17 cellular contexts compared by ENCODE assay signal in the genomic region with DNA sequence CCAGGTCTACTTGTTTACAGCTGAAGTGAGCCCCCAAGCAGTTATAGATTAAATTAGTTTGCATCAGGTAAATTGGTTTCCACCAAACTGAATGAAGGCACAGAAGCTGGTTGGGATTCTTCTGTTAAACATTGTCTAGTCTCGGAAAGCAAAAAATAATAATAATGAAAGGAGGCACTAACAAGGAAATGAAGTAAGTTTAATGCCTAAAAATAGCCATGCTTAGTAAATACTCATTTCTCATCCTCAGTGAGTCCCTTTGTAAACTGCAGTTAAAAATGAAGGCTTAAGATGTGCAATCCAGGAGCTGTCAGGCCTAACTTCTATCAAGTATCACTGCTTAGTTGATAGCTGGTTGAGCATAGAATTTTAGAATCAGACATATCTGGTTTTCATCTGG.
DNase-seq lines count a peak whose midpoint lies in the region; ATAC-seq, FAIRE-seq and TF ChIP-seq lines count a peak whose summit lies in the region.
"Had no signal": no experiment of that assay in that cellular context is flagged by ENCODE, and none has a peak within 500 bp of the region (broad histone marks: within the 10 kb centered on the region; RNA-seq: fewer than 3 reads in every experiment).

No MANE protein-coding gene starts in this region.

- H3K4me3 ChIP-seq in mammary epithelial cell (replicated peaks in 1 of 3; ENCODE audit: insufficient read depth in 1 of 3, low read depth in 2 of 3, low read length in 3 of 3) (no peak overlapping the region), upper lobe of left lung (no peak overlapping the region), testis (no peak overlapping the region)
- H3K4me3 ChIP-seq: neural progenitor cell, right lobe of liver had no signal

- peaks cover 12% of the 10 kb centered on the region for H3K36me3 Mint-ChIP-seq in MCF 10A (ENCODE audit: insufficient read depth, unreplicated experiment)
- peaks cover 5% of the 10 kb centered on the region for H3K36me3 Mint-ChIP-seq in activated CD4-positive, alpha-beta memory T cell treated with anti-CD3 and anti-CD28 coated beads for 36 hours
- H3K36me3 Mint-ChIP-seq: neural progenitor cell had no signal

- H3K27ac Mint-ChIP-seq in MCF 10A (ENCODE audit: low read depth, unreplicated experiment): peak overlapping the region; percentile 65
- peak overlapping the region; percentile 67 for H3K27ac Mint-ChIP-seq in activated CD4-positive, alpha-beta memory T cell treated with anti-CD3 and anti-CD28 coated beads for 36 hours
- H3K27ac Mint-ChIP-seq: neural progenitor cell had no signal

- CTCF ChIA-PET in MCF 10A (lab: Yijun Ruan, JAX) (interaction anchor here (1.5 to 2.3 kb wide), 2 partner anchors 220 to 650 kb away, joined by 6 to 7 read pairs; no protein-coding TSS in a partner anchor), mammary epithelial cell (lab: Charles Lee; ENCODE audit: low non-redundant PET) (no interaction called here)
- CTCF ChIA-PET in activated CD4-positive, alpha-beta memory T cell treated with anti-CD3 and anti-CD28 coated beads for 36 hours (lab: Charles Lee): interaction anchor here (1.0 to 1.2 kb wide), 2 partner anchors 11 to 221 kb away, joined by 3 read pairs; no protein-coding TSS in a partner anchor

- no peak for TF ChIP-seq CTCF in MCF 10A (IDR thresholded peaks at IDR 0.05; ENCODE audit: unreplicated experiment)
- no peak for TF ChIP-seq CTCF in mammary epithelial cell (conservative IDR thresholded peaks at IDR 0.05 in 1 of 2, IDR thresholded peaks at IDR 0.05 in 1 of 2; ENCODE audit: extremely low read depth in 1 of 2, insufficient read depth in 1 of 2, low read depth in 1 of 2, low read length in 2 of 2)
- no peak for TF ChIP-seq CTCF in upper lobe of left lung (IDR thresholded peaks at IDR 0.05)
- no peak for TF ChIP-seq CTCF in testis (IDR thresholded peaks at IDR 0.05)

- in situ Hi-C loops in mammary epithelial cell (cut with MboI; ENCODE audit: low sequenced_read_pairs in 2 of 2): no loop called here

- H3K27me3 ChIP-seq in mammary epithelial cell (ENCODE audit: insufficient read depth, low read length) (no peaks in the 10 kb centered on the region), upper lobe of left lung (no peaks in the 10 kb centered on the region), testis (no peaks in the 10 kb centered on the region)
- H3K27me3 ChIP-seq: neural progenitor cell, right lobe of liver had no signal

- H3K79me2 ChIP-seq in mammary epithelial cell (ENCODE audit: insufficient read depth, low read length): no peaks in the 10 kb centered on the region

- no peaks in the 10 kb centered on the region for H3K27me3 Mint-ChIP-seq in MCF 10A (ENCODE audit: insufficient read depth, unreplicated experiment)
- no peaks in the 10 kb centered on the region for H3K27me3 Mint-ChIP-seq in activated CD4-positive, alpha-beta memory T cell treated with anti-CD3 and anti-CD28 coated beads for 36 hours

- no peak for ATAC-seq in upper lobe of left lung (ENCODE audit: low FRiP score in 2 of 2)
- no peak for ATAC-seq in HG03280 (IDR thresholded peaks at IDR 0.05; ENCODE audit: unreplicated experiment)
- ATAC-seq: right lobe of liver had no signal

- TF ChIP-seq POLR2A in upper lobe of left lung (IDR thresholded peaks at IDR 0.05): no peak
- TF ChIP-seq POLR2A in testis (IDR thresholded peaks at IDR 0.05): no peak

- 94% methylated on average over 1 of the region's 1 CpG for WGBS in mammary epithelial cell (ENCODE audit: low coverage, missing lambda C conversion rate)
- 61 to 74% methylated on average over 1 of the region's 1 CpG for WGBS in upper lobe of left lung, 2 donors
- 81 to 88% methylated on average over 1 of the region's 1 CpG for whole genome bisulfite sequencing in testis, 2 donors

- no TSS peak for BruUV-seq in MCF 10A (replicated peaks; lab: Mats Ljungman, UMichigan)
- no TSS peak for BruUV-seq in mammary epithelial cell (replicated peaks; lab: Mats Ljungman, UMichigan)

- no peaks in the 10 kb centered on the region for H3K36me3 ChIP-seq in mammary epithelial cell (ENCODE audit: insufficient read depth, low read length)
- no peaks in the 10 kb centered on the region for H3K36me3 ChIP-seq in upper lobe of left lung
- no peaks in the 10 kb centered on the region for H3K36me3 ChIP-seq in testis (ENCODE audit: low read depth, missing control alignments)
- H3K36me3 ChIP-seq: neural progenitor cell, right lobe of liver had no signal

- dilution Hi-C loops in mammary epithelial cell (cut with HindIII; ENCODE audit: low sequenced_read_pairs): loop anchor here (5.0 kb wide), 2 partner anchors 75 to 80 kb away; no protein-coding TSS in a partner anchor

- H4K20me1 ChIP-seq in mammary epithelial cell (ENCODE audit: insufficient read depth, low read length): no peaks in the 10 kb centered on the region

- H3K4me1 ChIP-seq in mammary epithelial cell (ENCODE audit: insufficient read depth, low read length) (peaks cover 43% of the 10 kb centered on the region), upper lobe of left lung (peaks cover 43 to 58% (median 54%) of the 10 kb centered on the region in 4 donors), testis (peaks cover 12% of the 10 kb centered on the region)

- FAIRE-seq in islet of Langerhans (lab: Jason Lieb, UNC): peak; percentile 13

- H3K9ac ChIP-seq in mammary epithelial cell (ENCODE audit: insufficient read depth, low read length): no peak overlapping the region
- H3K9ac ChIP-seq: neural progenitor cell had no signal

- no peaks in the 10 kb centered on the region for H3K9me3 Mint-ChIP-seq in MCF 10A (ENCODE audit: unreplicated experiment)
- peaks cover 5% of the 10 kb centered on the region for H3K9me3 Mint-ChIP-seq in activated CD4-positive, alpha-beta memory T cell treated with anti-CD3 and anti-CD28 coated beads for 36 hours
- H3K9me3 Mint-ChIP-seq: neural progenitor cell had no signal

- peaks cover 74% of the 10 kb centered on the region for H3K4me1 Mint-ChIP-seq in MCF 10A (ENCODE audit: insufficient read depth, unreplicated experiment)
- peaks cover 89% of the 10 kb centered on the region for H3K4me1 Mint-ChIP-seq in activated CD4-positive, alpha-beta memory T cell treated with anti-CD3 and anti-CD28 coated beads for 36 hours (ENCODE audit: low read depth)

- H3K9me3 ChIP-seq in mammary epithelial cell (replicated peaks; ENCODE audit: insufficient read depth, low read length) (no peaks in the 10 kb centered on the region), upper lobe of left lung (no peaks in the 10 kb centered on the region), testis (no peaks in the 10 kb centered on the region)
- H3K9me3 ChIP-seq: right lobe of liver had no signal

- no peak overlapping the region for H3K4me2 ChIP-seq in mammary epithelial cell (ENCODE audit: insufficient read depth, low read depth, low read length)
- H3K4me2 ChIP-seq: neural progenitor cell had no signal

- H3K4me3 Mint-ChIP-seq in MCF 10A (ENCODE audit: unreplicated experiment): no peak overlapping the region
- no peak overlapping the region for H3K4me3 Mint-ChIP-seq in activated CD4-positive, alpha-beta memory T cell treated with anti-CD3 and anti-CD28 coated beads for 36 hours
- H3K4me3 Mint-ChIP-seq: neural progenitor cell had no signal

- intact Hi-C loops in MCF 10A (cut with micrococcal nuclease): no loop called here
- intact Hi-C loops in mammary epithelial cell (cut with micrococcal nuclease): no loop called here
- intact Hi-C loops in activated CD4-positive, alpha-beta memory T cell treated with anti-CD3 and anti-CD28 coated beads for 36 hours (cut with micrococcal nuclease): loop anchor here (5.0 kb wide), 1 partner anchor 370 kb away; no protein-coding TSS in a partner anchor
- intact Hi-C loops in testis (cut with DNase I; ENCODE audit: low total_unique reads): no loop called here

- POLR2A ChIA-PET in MCF 10A (lab: Yijun Ruan, JAX): interaction anchor here (0.5 to 3.2 kb wide), 13 partner anchors 46 to 799 kb away, joined by 3 to 37 read pairs (median 5); a partner anchor contains a TSS
- POLR2A ChIA-PET in activated CD4-positive, alpha-beta memory T cell treated with anti-CD3 and anti-CD28 coated beads for 36 hours (lab: Charles Lee): interaction anchor here (3.8 kb wide), 1 partner anchor 112 kb away, joined by 35 read pairs; a partner anchor contains a TSS

- no peak for TF ChIP-seq EP300 in upper lobe of left lung (IDR thresholded peaks at IDR 0.05)

- DNase-seq in MCF 10A (ENCODE audit: unreplicated experiment) (no peak), mammary epithelial cell (no peak), upper lobe of left lung (no peak), AG08396 (ENCODE audit: low spot score) (no peak), testis (no peak)
- DNase-seq in activated CD4-positive, alpha-beta memory T cell treated with anti-CD3 and anti-CD28 coated beads for 36 hours: no peak
- DNase-seq: activated CD8-positive, alpha-beta memory T cell treated with anti-CD3 and anti-CD28 coated beads, Interleukin-2, amount 50 U/mL, for 4 hours; cortex of kidney; DMS153; hippocampal formation; NCI-H1417 treated with DMSO at 0.1 percent for 48 hours; NCI-H2227 treated with DMSO at 0.1 percent for 48 hours; right lobe of liver; stimulated activated CD4-positive, alpha-beta T cell treated with anti-CD3 and anti-CD28 coated beads, Interleukin-4, amount 100 ng/mL, for 24 hours had no signal

- no peak overlapping the region for H2AFZ ChIP-seq in mammary epithelial cell (ENCODE audit: low read depth, low read length)
- H2AFZ ChIP-seq: neural progenitor cell had no signal

- no peak overlapping the region for H3K27ac ChIP-seq in mammary epithelial cell (ENCODE audit: insufficient read depth, low read depth, low read length)
- peak overlapping the region; percentile 44 to 80 (median 76) for H3K27ac ChIP-seq in upper lobe of left lung
- H3K27ac ChIP-seq in testis: no peak overlapping the region
- H3K27ac ChIP-seq: neural progenitor cell, right lobe of liver had no signal

Comparison
In these comparisons a context has a peak if more than half of its experiments do, and no peak if none do; other contexts are left out.
1. H3K27ac ChIP-seq: peak in upper lobe of left lung (4 of 4); none in mammary epithelial cell (single experiment) and testis (0 of 2).